In the genomic region with DNA sequence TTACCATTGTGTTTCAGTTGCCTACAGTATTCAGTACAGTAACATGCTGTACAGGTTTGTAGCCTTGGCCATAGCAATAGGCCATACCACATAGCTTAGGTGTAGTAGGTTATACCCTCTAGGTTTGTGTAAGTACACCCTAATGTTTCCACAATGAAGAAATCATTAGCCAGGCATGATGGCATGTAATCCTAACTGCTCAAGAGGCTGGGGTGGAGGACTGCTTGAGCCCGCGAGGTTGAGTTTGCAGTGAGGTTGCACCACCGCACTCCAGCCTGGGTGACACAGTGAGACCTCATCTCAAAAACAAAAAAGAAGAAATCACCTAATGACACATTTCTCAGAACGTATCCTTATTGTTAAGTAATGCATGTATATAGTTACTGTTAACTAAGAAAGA, we compare ENCODE assay signal across 26 cellular contexts.
DNase-seq lines count a peak whose midpoint lies in the region; ATAC-seq, FAIRE-seq and TF ChIP-seq lines count a peak whose summit lies in the region.
"Had no signal": no experiment of that assay in that cellular context is flagged by ENCODE, and none has a peak within 500 bp of the region (broad histone marks: within the 10 kb centered on the region; RNA-seq: fewer than 3 reads in every experiment).

No MANE protein-coding gene starts in this region.

- H2AFZ ChIP-seq in mesenchymal stem cell (ENCODE audit: low read depth, low read length), result no peak overlapping the region

- no peak overlapping the region for H2BK12ac ChIP-seq in mesenchymal stem cell (ENCODE audit: low read length in 2 of 2)

- no peak overlapping the region for H4K8ac ChIP-seq in mesenchymal stem cell (ENCODE audit: low read length)

- H3K9me3 ChIP-seq in Panc1 (ENCODE audit: control insufficient read depth, insufficient read depth, low read depth, low read length) (no peaks in the 10 kb centered on the region), mesenchymal stem cell (ENCODE audit: control insufficient read depth, low read length) (peaks cover 2% of the 10 kb centered on the region), upper lobe of right lung (no peaks in the 10 kb centered on the region), spleen (peaks cover 0 to 4% (median 0%) of the 10 kb centered on the region in 8 donors)
- H3K9me3 ChIP-seq: BE2C, BLaER1 had no signal

- WGBS in mesenchymal stem cell, result 98% methylated on average over 3 of the region's 4 CpGs
- WGBS in spleen, 5 donors, result 73 to 96% (median 91%) methylated on average over 4 of the region's 4 CpGs

- intact Hi-C loops in Panc1 (cut with micrococcal nuclease; ENCODE audit: unreplicated experiment), result no loop called here
- intact Hi-C loops in upper lobe of right lung (cut with DNase I), result no loop called here
- intact Hi-C loops in spleen (cut with DNase I; ENCODE audit: low total_unique reads), result no loop called here

- DNase-seq in GM12891 (ENCODE audit: insufficient read length, low spot score) (no peak), Panc1 (ENCODE audit: low read depth, low spot score) (no peak), mesenchymal stem cell (no peak), upper lobe of right lung (no peak), DMS79 (lab: John Stamatoyannopoulos, UW) (no peak), A172 (ENCODE audit: low spot score) (no peak), spleen (no peak)
- DNase-seq: ACHN; BE2C; C1 segment of cervical spinal cord; CD4-positive, alpha-beta memory T cell; CD4-positive, CD25-positive, alpha-beta regulatory T cell; CD8-positive, alpha-beta memory T cell; COR-L47; DMS 273 treated with DMSO at 0.1 percent for 48 hours; DMS153; DMS53; DMS79 treated with DMSO at 0.1 percent for 48 hours; GF-D8 had no signal

- H3K36me3 ChIP-seq in Panc1 (ENCODE audit: control insufficient read depth, insufficient read depth, low read length) (no peaks in the 10 kb centered on the region), mesenchymal stem cell (ENCODE audit: control insufficient read depth in 1 of 2, insufficient read depth in 2 of 2, low read depth in 1 of 2, low read length in 2 of 2) (no peaks in the 10 kb centered on the region), upper lobe of right lung (no peaks in the 10 kb centered on the region), spleen (no peaks in the 10 kb centered on the region)
- H3K36me3 ChIP-seq: BE2C, BLaER1 had no signal

- POLR2A ChIA-PET in Panc1 (lab: Charles Lee), result no interaction called here

- no peak overlapping the region for H3K23ac ChIP-seq in mesenchymal stem cell (ENCODE audit: low read length in 2 of 2)

- H3K4me1 ChIP-seq in Panc1 (ENCODE audit: control insufficient read depth, insufficient read depth, low read length) (peaks cover 18% of the 10 kb centered on the region), mesenchymal stem cell (ENCODE audit: control insufficient read depth, insufficient read depth, low read depth, low read length) (peaks cover 7% of the 10 kb centered on the region), upper lobe of right lung (no peaks in the 10 kb centered on the region), spleen (no peaks in the 10 kb centered on the region)
- H3K4me1 ChIP-seq: BE2C, BLaER1 had no signal

- H3K4me3 ChIP-seq in Panc1 (ENCODE audit: low read depth in 2 of 2, low read length in 2 of 2) (no peak overlapping the region), mesenchymal stem cell (ENCODE audit: insufficient read depth in 1 of 2, low read depth in 1 of 2, low read length in 2 of 2) (no peak overlapping the region), upper lobe of right lung (no peak overlapping the region), spleen (no peak overlapping the region)
- H3K4me3 ChIP-seq: BLaER1 had no signal

- no peaks in the 10 kb centered on the region for H3K27me3 ChIP-seq in Panc1 (ENCODE audit: control insufficient read depth, insufficient read depth, low read length)
- no peaks in the 10 kb centered on the region for H3K27me3 ChIP-seq in mesenchymal stem cell (ENCODE audit: control insufficient read depth in 1 of 2, insufficient read depth in 1 of 2, low read length in 2 of 2)
- no peaks in the 10 kb centered on the region for H3K27me3 ChIP-seq in upper lobe of right lung
- no peaks in the 10 kb centered on the region for H3K27me3 ChIP-seq in spleen (replicated peaks in 1 of 7)
- H3K27me3 ChIP-seq: BE2C, BLaER1 had no signal

- no peak overlapping the region for H3K18ac ChIP-seq in mesenchymal stem cell (ENCODE audit: low read depth in 1 of 2, low read length in 2 of 2)

- H3K9ac ChIP-seq in mesenchymal stem cell (ENCODE audit: low read length), result no peak overlapping the region
- H3K9ac ChIP-seq: BLaER1 had no signal

- H3K14ac ChIP-seq in mesenchymal stem cell (ENCODE audit: low read length in 2 of 2), result no peak overlapping the region

- H3K4ac ChIP-seq in mesenchymal stem cell (ENCODE audit: low read depth in 1 of 2, low read length in 2 of 2), result peak overlapping the region in 1 of 2 experiments; percentile 41

- no peak overlapping the region for H2BK5ac ChIP-seq in mesenchymal stem cell (ENCODE audit: low read depth, low read length, poor library complexity, severe bottlenecking)

- in situ Hi-C loops in Panc1 (cut with HindIII; ENCODE audit: low pct_unique_long_range_greater_than_20kb, low sequenced_read_pairs), result no loop called here

- TF ChIP-seq CTCF in Panc1 (IDR thresholded peaks at IDR 0.05) (no peak), upper lobe of right lung (IDR thresholded peaks at IDR 0.05) (no peak), spleen (IDR thresholded peaks at IDR 0.05 in 8 of 11, conservative IDR thresholded peaks at IDR 0.05 in 3 of 11) (no peak)

- BruUV-seq in Panc1 (replicated peaks; lab: Mats Ljungman, UMichigan), result no TSS peak

- no peaks in the 10 kb centered on the region for H3K79me1 ChIP-seq in mesenchymal stem cell (replicated peaks; ENCODE audit: low read length, poor library complexity, severe bottlenecking)

- H2AK5ac ChIP-seq in mesenchymal stem cell (ENCODE audit: low read length, severe bottlenecking), result no peak overlapping the region

- H4K91ac ChIP-seq in mesenchymal stem cell (ENCODE audit: low read length), result peak overlapping the region; percentile 78

- CTCF ChIA-PET in Panc1 (lab: Charles Lee), result no interaction called here

- peak; percentile 20 for FAIRE-seq in GM12891 (lab: Jason Lieb, UNC)
- FAIRE-seq: A204.1, G401.6, GM12892, GM18507 had no signal

- TF ChIP-seq POLR2A in GM12891 (IDR thresholded peaks at IDR 0.05; ENCODE audit: low read depth, low read length) (no peak), spleen (IDR thresholded peaks at IDR 0.05) (no peak)

- H2BK15ac ChIP-seq in mesenchymal stem cell (ENCODE audit: low read depth, poor library complexity, severe bottlenecking), result no peak overlapping the region

- no peak overlapping the region for H3K4me2 ChIP-seq in mesenchymal stem cell (ENCODE audit: low read length, poor library complexity, severe bottlenecking)
- H3K4me2 ChIP-seq: BLaER1 had no signal

- H3K27ac ChIP-seq in Panc1 (ENCODE audit: low read length), result peak overlapping the region; percentile 88
- H3K27ac ChIP-seq in mesenchymal stem cell (ENCODE audit: low read length, poor library complexity, severe bottlenecking), result no peak overlapping the region
- H3K27ac ChIP-seq in upper lobe of right lung, result no peak overlapping the region
- no peak overlapping the region for H3K27ac ChIP-seq in spleen
- H3K27ac ChIP-seq: 22Rv1, BLaER1 had no signal

- H2BK120ac ChIP-seq in mesenchymal stem cell (ENCODE audit: low read depth, low read length), result no peak overlapping the region

- ATAC-seq in Panc1 (no peak), upper lobe of right lung (peak; percentile 64), GM19324 (IDR thresholded peaks at IDR 0.05; ENCODE audit: low FRiP score, unreplicated experiment) (no peak)

TF ChIP-seq in GM12891, 5 proteins besides CTCF, POLR2A, EP300 and RAD21:
- TF ChIP-seq POU2F2 (IDR thresholded peaks at IDR 0.05; ENCODE audit: low read depth, low read length) (no peak), PAX5 (IDR thresholded peaks at IDR 0.05; ENCODE audit: insufficient read depth, low read length, severe bottlenecking) (no peak), SPI1 (IDR thresholded peaks at IDR 0.05; ENCODE audit: low read depth, low read length) (no peak), POLR2AphosphoS5 (IDR thresholded peaks at IDR 0.05; ENCODE audit: low read depth, low read length) (no peak)
